In the genomic region with DNA sequence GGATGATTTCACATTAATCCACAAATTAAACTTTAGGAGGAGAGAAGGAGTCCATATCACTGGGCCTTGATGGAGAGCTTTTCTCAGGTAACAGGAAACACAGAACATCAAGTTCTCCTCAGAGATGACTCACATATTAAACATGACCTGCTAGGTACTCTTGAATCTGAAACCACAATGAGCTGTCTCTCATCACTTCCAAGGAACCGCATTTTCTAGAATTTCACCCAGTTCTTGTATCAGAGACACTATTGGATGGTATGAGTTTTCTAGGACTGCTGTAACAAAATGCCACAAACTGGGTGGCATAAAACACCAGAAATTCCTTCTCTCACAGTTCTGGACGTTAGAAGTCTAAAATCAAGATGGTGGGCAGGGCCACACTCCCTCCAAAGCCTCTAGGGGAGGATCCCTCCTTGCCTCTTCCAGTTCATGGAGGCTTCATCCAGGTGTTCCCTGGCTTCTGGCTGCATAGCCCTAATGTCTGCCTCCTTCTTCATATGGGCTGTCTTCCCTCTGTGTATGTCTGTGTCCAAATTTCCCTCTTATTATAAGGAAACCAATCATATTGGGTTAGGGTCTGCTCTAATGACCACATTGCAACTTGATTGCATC, we compare ENCODE assay signal across 13 cellular contexts. TPM values are rescaled to one million over a fixed set of nuclear protein-coding genes. Genes with fewer than 3 reads are reported as not detected.
DNase-seq lines count a peak whose midpoint lies in the region; ATAC-seq and TF ChIP-seq lines count a peak whose summit lies in the region.
"Had no signal": no experiment of that assay in that cellular context is flagged by ENCODE, and none has a peak within 500 bp of the region (broad histone marks: within the 10 kb centered on the region; RNA-seq: fewer than 3 reads in every experiment).

No MANE protein-coding gene starts in this region.

- POLR2A ChIA-PET in activated naive CD8-positive, alpha-beta T cell treated with anti-CD3 and anti-CD28 coated beads, Interleukin-2, amount 10 ng/mL, durations not matched to agents 7 days and 5 days (lab: Charles Lee), result interaction anchor here (0.8 kb wide), 1 partner anchor 102 kb away, joined by 3 read pairs; no protein-coding TSS in a partner anchor
- POLR2A ChIA-PET in CD8-positive, alpha-beta memory T cell (lab: Charles Lee), result no interaction called here

- H3K27me3 ChIP-seq in ACC112 (ENCODE audit: insufficient read depth, low read length), result no peaks in the 10 kb centered on the region
- H3K27me3 ChIP-seq in CD8-positive, alpha-beta memory T cell (ENCODE audit: insufficient read depth, low read length, poor library complexity, severe bottlenecking), result no peaks in the 10 kb centered on the region

- BruUV-seq in Calu3 (replicated peaks; lab: Mats Ljungman, UMichigan), result no TSS peak

- peak overlapping the region; percentile 91 for H3K27ac ChIP-seq in ACC112 (ENCODE audit: low read depth, low read length)
- H3K27ac ChIP-seq in CD8-positive, alpha-beta memory T cell (ENCODE audit: low read depth, low read length), result no peak overlapping the region

- H3K27me3 Mint-ChIP-seq in activated naive CD8-positive, alpha-beta T cell treated with anti-CD3 and anti-CD28 coated beads, Interleukin-2, amount 10 ng/mL, durations not matched to agents 7 days and 5 days, result no peaks in the 10 kb centered on the region
- no peaks in the 10 kb centered on the region for H3K27me3 Mint-ChIP-seq in CD8-positive, alpha-beta memory T cell
- H3K27me3 Mint-ChIP-seq in Calu3 (ENCODE audit: unreplicated experiment), result no peaks in the 10 kb centered on the region

- no peaks in the 10 kb centered on the region for H3K9me3 ChIP-seq in CD8-positive, alpha-beta memory T cell (ENCODE audit: low read length)

- no peak overlapping the region for H3K27ac Mint-ChIP-seq in activated naive CD8-positive, alpha-beta T cell treated with anti-CD3 and anti-CD28 coated beads, Interleukin-2, amount 10 ng/mL, durations not matched to agents 7 days and 5 days
- peak overlapping the region in 1 of 8 donors; percentile 29 for H3K27ac Mint-ChIP-seq in CD8-positive, alpha-beta memory T cell
- H3K27ac Mint-ChIP-seq in Calu3 (ENCODE audit: unreplicated experiment), result no peak overlapping the region

- H3K4me3 Mint-ChIP-seq in activated naive CD8-positive, alpha-beta T cell treated with anti-CD3 and anti-CD28 coated beads, Interleukin-2, amount 10 ng/mL, durations not matched to agents 7 days and 5 days, result peak overlapping the region; percentile 2
- no peak overlapping the region for H3K4me3 Mint-ChIP-seq in CD8-positive, alpha-beta memory T cell
- no peak overlapping the region for H3K4me3 Mint-ChIP-seq in Calu3 (ENCODE audit: low read depth, unreplicated experiment)

- peaks cover 23% of the 10 kb centered on the region for H3K4me1 Mint-ChIP-seq in activated naive CD8-positive, alpha-beta T cell treated with anti-CD3 and anti-CD28 coated beads, Interleukin-2, amount 10 ng/mL, durations not matched to agents 7 days and 5 days
- peaks cover 2 to 5% (median 4%) of the 10 kb centered on the region in 3 donors for H3K4me1 Mint-ChIP-seq in CD8-positive, alpha-beta memory T cell
- H3K4me1 Mint-ChIP-seq in Calu3 (ENCODE audit: low read depth, unreplicated experiment), result peaks cover 26% of the 10 kb centered on the region

- CTCF ChIA-PET in CD8-positive, alpha-beta memory T cell (lab: Charles Lee), result no interaction called here
- CTCF ChIA-PET in Calu3 (lab: Charles Lee), result interaction anchor here (0.6 to 1.0 kb wide), 3 partner anchors 16 to 101 kb away, joined by 3 read pairs; no protein-coding TSS in a partner anchor

- peaks cover 16% of the 10 kb centered on the region for H3K4me1 ChIP-seq in ACC112 (ENCODE audit: control insufficient read depth, insufficient read depth, low read length, unreplicated experiment)
- no peaks in the 10 kb centered on the region for H3K4me1 ChIP-seq in CD8-positive, alpha-beta memory T cell (ENCODE audit: insufficient read depth, low read length)

- no peaks in the 10 kb centered on the region for H3K79me2 ChIP-seq in ACC112 (ENCODE audit: control insufficient read depth, insufficient read depth, low read length, unreplicated experiment)

- H3K36me3 ChIP-seq in ACC112 (ENCODE audit: insufficient read depth, low read length), result no peaks in the 10 kb centered on the region
- H3K36me3 ChIP-seq in CD8-positive, alpha-beta memory T cell (ENCODE audit: insufficient read depth, low read length), result no peaks in the 10 kb centered on the region

- H3K9me3 Mint-ChIP-seq in activated naive CD8-positive, alpha-beta T cell treated with anti-CD3 and anti-CD28 coated beads, Interleukin-2, amount 10 ng/mL, durations not matched to agents 7 days and 5 days, result peaks cover 7% of the 10 kb centered on the region
- no peaks in the 10 kb centered on the region for H3K9me3 Mint-ChIP-seq in CD8-positive, alpha-beta memory T cell
- peaks cover 2% of the 10 kb centered on the region for H3K9me3 Mint-ChIP-seq in Calu3 (ENCODE audit: low read depth, unreplicated experiment)

- TF ChIP-seq CTCF in Calu3 (IDR thresholded peaks at IDR 0.05; ENCODE audit: unreplicated experiment), result no peak

- intact Hi-C loops in Calu3 (cut with micrococcal nuclease; ENCODE audit: unreplicated experiment), result no loop called here

- peak; percentile 77 for ATAC-seq in activated naive CD8-positive, alpha-beta T cell treated with anti-CD3 and anti-CD28 coated beads, Interleukin-2, amount 10 ng/mL, durations not matched to agents 7 days and 5 days (ENCODE audit: low read depth)
- ATAC-seq in HG03460 (IDR thresholded peaks at IDR 0.05; ENCODE audit: unreplicated experiment), result no peak

- H3K4me3 ChIP-seq in ACC112 (ENCODE audit: low read depth, low read length), result peak overlapping the region; percentile 24; the same call in 1 of the 2 replicates
- H3K4me3 ChIP-seq in CD8-positive, alpha-beta memory T cell (ENCODE audit: low read length), result no peak overlapping the region

- peaks cover 2% of the 10 kb centered on the region for H3K36me3 Mint-ChIP-seq in activated naive CD8-positive, alpha-beta T cell treated with anti-CD3 and anti-CD28 coated beads, Interleukin-2, amount 10 ng/mL, durations not matched to agents 7 days and 5 days
- H3K36me3 Mint-ChIP-seq in CD8-positive, alpha-beta memory T cell, result no peaks in the 10 kb centered on the region
- H3K36me3 Mint-ChIP-seq in Calu3 (ENCODE audit: insufficient read depth, unreplicated experiment), result no peaks in the 10 kb centered on the region

- DNase-seq in HT1080 (ENCODE audit: low read depth) (peak; percentile 86), kidney tubule cell (ENCODE audit: low spot score) (peak; percentile 95), NCI-H345 treated with DMSO at 0.1 percent for 48 hours (lab: John Stamatoyannopoulos, UW; ENCODE audit: unreplicated experiment) (no peak), Calu3 (no peak)
- DNase-seq in activated naive CD8-positive, alpha-beta T cell treated with anti-CD3 and anti-CD28 coated beads, Interleukin-2, amount 10 ng/mL, durations not matched to agents 7 days and 5 days, result no peak
- no peak for DNase-seq in CD8-positive, alpha-beta memory T cell
- DNase-seq: AML-193; GF-D8; kidney; occipital lobe; stimulated activated CD4-positive, alpha-beta T cell treated with anti-CD3 and anti-CD28 coated beads, Interleukin-2, amount 100 ng/mL, for 24 hours had no signal

- H2AFZ ChIP-seq in ACC112 (ENCODE audit: low read length, unreplicated experiment), result no peak overlapping the region

RNA-seq across cellular contexts. Expression of a gene that starts 38.5 kb away (rescaled TPM):
- not detected in 2 replicates for total RNA-seq in HT1080 (2014; rRNA removed; shearing (Covaris generic))
- polyA plus RNA-seq in HT1080 (2015; cell fraction: cytosol; rRNA removed), result 0.17 and 0.21 TPM in 2 replicates
- 0.07 TPM in 1 of 2 replicates, not detected in the other for polyA plus RNA-seq in HT1080 (2015; cell fraction: nucleus; rRNA removed)
- total RNA-seq in activated naive CD8-positive, alpha-beta T cell treated with anti-CD3 and anti-CD28 coated beads, Interleukin-2, amount 10 ng/mL, durations not matched to agents 7 days and 5 days, result under 1 TPM; 0.17 to 0.22 TPM
- under 1 TPM in 1 of 2 experiments, not detected in 1; 0.27 TPM for total RNA-seq in CD8-positive, alpha-beta memory T cell
- polyA plus RNA-seq in CD8-positive, alpha-beta memory T cell, result 0.12 TPM
- 0.42 and 0.64 TPM in 2 replicates for total RNA-seq in Calu3 (2022)

Comparison
In these comparisons a context has a peak if more than half of its experiments do, and no peak if none do; other contexts are left out.
1. DNase-seq: peak in HT1080 (single experiment) and kidney tubule cell (single experiment); none in activated naive CD8-positive, alpha-beta T cell treated with anti-CD3 and anti-CD28 coated beads, Interleukin-2, amount 10 ng/mL, durations not matched to agents 7 days and 5 days (single experiment), CD8-positive, alpha-beta memory T cell (0 of 5), NCI-H345 treated with DMSO at 0.1 percent for 48 hours (single experiment) and Calu3 (single experiment).